8 cellular contexts compared by ENCODE assay signal in the genomic region with DNA sequence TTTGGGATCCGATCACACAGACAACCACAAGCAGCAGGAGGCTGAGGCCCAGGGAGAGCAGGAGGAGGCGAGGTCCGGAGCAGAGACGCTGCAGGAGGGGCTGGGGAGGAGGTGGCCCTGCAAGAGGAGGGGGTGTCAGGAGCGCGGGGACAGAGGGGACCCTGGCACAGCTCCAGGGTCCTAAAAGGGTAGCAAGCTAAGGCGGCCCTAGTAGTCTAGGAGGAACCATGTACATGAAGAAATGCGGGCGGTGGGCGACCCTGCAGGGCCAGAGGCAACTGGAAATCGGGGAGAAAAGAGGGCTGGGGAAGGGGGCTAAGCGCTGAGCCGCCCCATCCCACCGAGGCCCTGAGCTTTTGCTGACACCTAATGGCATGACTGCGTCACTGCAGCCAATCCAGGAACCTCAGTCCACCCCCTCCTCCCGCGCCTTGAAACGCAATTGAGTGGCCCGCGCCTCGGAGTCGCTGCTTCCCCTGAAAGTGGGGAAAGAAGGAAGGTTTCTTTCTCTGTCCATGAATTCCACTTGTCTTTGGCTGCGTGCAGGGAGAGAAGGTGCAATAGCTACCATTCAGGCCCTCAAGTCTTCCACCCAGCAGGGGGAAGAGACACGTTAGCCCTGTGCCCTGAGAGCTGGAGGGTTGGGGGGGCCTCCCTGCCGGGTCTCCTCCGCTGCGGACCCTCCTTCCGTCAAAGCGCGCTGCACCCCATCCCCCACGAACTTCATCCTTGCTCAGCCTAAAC. TPM values are rescaled to one million over a fixed set of nuclear protein-coding genes. Genes with fewer than 3 reads are reported as not detected.
DNase-seq lines count a peak whose midpoint lies in the region; ATAC-seq and TF ChIP-seq lines count a peak whose summit lies in the region.

No MANE protein-coding gene starts in this region.

- TF ChIP-seq EP300 in tibial nerve (IDR thresholded peaks at IDR 0.05): no peak

- H3K27ac ChIP-seq in heart right ventricle (peak overlapping the region in 1 of 10 donors; percentile 37), tibial nerve (no peak overlapping the region)

- H3K4me3 ChIP-seq in LNCaP clone FGC (ENCODE audit: low read depth, low read length) (peak overlapping the region; percentile 36), adipocyte (ENCODE audit: low read length) (peak overlapping the region; percentile 70), heart right ventricle (peak overlapping the region in 9 of 10 donors; percentile 14 to 59 (median 44)), tibial nerve (peak overlapping the region in 2 of 4 donors; percentile 2 to 37)

- intact Hi-C loops in heart right ventricle (cut with DNase I) (loop anchor here in 6 of 10 donors (1.0 to 10.0 kb wide), 5 partner anchors 40 to 263 kb away; no protein-coding TSS in a partner anchor), posterior cingulate gyrus (cut with DNase I) (loop anchor here (2.0 to 5.0 kb wide), 2 partner anchors 40 to 125 kb away; no protein-coding TSS in a partner anchor)

- H3K9me3 ChIP-seq in adipocyte (ENCODE audit: control insufficient read depth, low read length) (no peaks in the 10 kb centered on the region), heart right ventricle (no peaks in the 10 kb centered on the region), tibial nerve (no peaks in the 10 kb centered on the region)

- H3K4me1 ChIP-seq in adipocyte (ENCODE audit: control insufficient read depth, insufficient read depth, low read length) (peaks cover 12% of the 10 kb centered on the region), heart right ventricle (peaks cover 0 to 27% (median 16%) of the 10 kb centered on the region in 9 donors), tibial nerve (peaks cover 0 to 27% (median 6%) of the 10 kb centered on the region in 4 donors)

- H3K36me3 ChIP-seq in adipocyte (ENCODE audit: control insufficient read depth, insufficient read depth, low read length, severe bottlenecking) (no peaks in the 10 kb centered on the region), heart right ventricle (no peaks in the 10 kb centered on the region), tibial nerve (no peaks in the 10 kb centered on the region)

- H3K9ac ChIP-seq in adipocyte (ENCODE audit: low read length): peak overlapping the region; percentile 30

- peak; percentile 61 for DNase-seq in DMS79 (lab: John Stamatoyannopoulos, UW)
- peak; percentile 13 for DNase-seq in LNCaP clone FGC (ENCODE audit: low read depth)
- peak; percentile 61 for DNase-seq in SW480 (ENCODE audit: low spot score)
- peak; percentile 90 for DNase-seq in adipocyte (ENCODE audit: low read depth)
- peak; percentile 50 to 65 for DNase-seq in heart right ventricle
- DNase-seq in posterior cingulate gyrus: peak; percentile 60 to 97 (median 78)
- DNase-seq in tibial nerve (ENCODE audit: low spot score in 2 of 2): peak; percentile 24 to 60

- peak; percentile 95 for TF ChIP-seq CTCF in LNCaP clone FGC (IDR thresholded peaks at IDR 0.05; ENCODE audit: control insufficient read depth, extremely low read depth, insufficient read depth)
- peak; percentile 77 to 93 (median 89) for TF ChIP-seq CTCF in heart right ventricle (IDR thresholded peaks at IDR 0.05)
- peak; percentile 72 to 85 (median 81) for TF ChIP-seq CTCF in tibial nerve (IDR thresholded peaks at IDR 0.05)

- WGBS in heart right ventricle, 2 donors: 1 to 3% methylated on average over 31 of the region's 31 CpGs
- 2 to 4% methylated on average over 22 to 31 of the region's 31 CpGs for WGBS in tibial nerve, 2 donors

- H3K27me3 ChIP-seq in adipocyte (replicated peaks; ENCODE audit: control insufficient read depth, insufficient read depth, low read length) (peaks cover 32% of the 10 kb centered on the region), heart right ventricle (peaks cover 0 to 37% (median 24%) of the 10 kb centered on the region in 7 donors), tibial nerve (peaks cover 0 to 51% of the 10 kb centered on the region in 2 donors)

- no peak for TF ChIP-seq POLR2A in tibial nerve (IDR thresholded peaks at IDR 0.05)

- peak; percentile 66 to 90 (median 82) for ATAC-seq in heart right ventricle
- no peak for ATAC-seq in HG03280 (IDR thresholded peaks at IDR 0.05; ENCODE audit: unreplicated experiment)

RNA-seq across cellular contexts. Expression of a gene that starts 1.8 kb away (rescaled TPM):
- 1 to 10 TPM in 2 of 10 donors, under 1 TPM in 6, not detected in 2; 0.32 to 1.2 (median 0.55) TPM for total RNA-seq in heart right ventricle
- polyA plus RNA-seq in heart right ventricle: under 1 TPM; 0.59 TPM
- total RNA-seq in tibial nerve: 1 to 10 TPM in 1 of 4 donors, under 1 TPM in 2, not detected in 1; 0.21 to 1.5 (median 0.59) TPM

RNA-seq across cellular contexts. Expression of a gene that starts 42.3 kb away (rescaled TPM):
- total RNA-seq in heart right ventricle: 10 to 100 TPM; 13.0 to 22.1 (median 16.7) TPM
- 10 to 100 TPM in 1 of 2 donors, 1 to 10 TPM in 1; 5.4 to 27.8 TPM for polyA plus RNA-seq in heart right ventricle
- total RNA-seq in tibial nerve: 10 to 100 TPM in 3 of 4 donors, 1 to 10 TPM in 1; 7.3 to 22.8 (median 16.1) TPM

RNA-seq across cellular contexts. Expression of a gene that starts 42.4 kb away (rescaled TPM):
- total RNA-seq in heart right ventricle (1,000 to 10,000 TPM in 7 of 10 donors, 100 to 1,000 TPM in 3; 951 to 2,054 (median 1,322) TPM), tibial nerve (100 to 1,000 TPM; 565 to 850 (median 599) TPM)
- 1,000 to 10,000 TPM in 1 of 2 donors, 100 to 1,000 TPM in 1; 807 to 4,806 TPM for polyA plus RNA-seq in heart right ventricle

RNA-seq across cellular contexts. Expression of a gene that starts 56.9 kb away (rescaled TPM):
- total RNA-seq in heart right ventricle (10 to 100 TPM; 14.1 to 25.6 (median 18.0) TPM), tibial nerve (10 to 100 TPM; 41.4 to 51.2 (median 46.7) TPM)
- polyA plus RNA-seq in heart right ventricle: 10 to 100 TPM in 1 of 2 donors, 1 to 10 TPM in 1; 10.0 to 23.0 TPM

Comparison
In these comparisons a context has a peak if more than half of its experiments do, and no peak if none do; other contexts are left out.
1. DNase-seq: peak in every context shown above with its lines; median percentile 90 in adipocyte; 78 in posterior cingulate gyrus; 61 in DMS79; 61 in SW480; 58 in heart right ventricle; 42 in tibial nerve; 13 in LNCaP clone FGC.